Comparison of ENCODE assay signal across 15 cellular contexts in the genomic region with DNA sequence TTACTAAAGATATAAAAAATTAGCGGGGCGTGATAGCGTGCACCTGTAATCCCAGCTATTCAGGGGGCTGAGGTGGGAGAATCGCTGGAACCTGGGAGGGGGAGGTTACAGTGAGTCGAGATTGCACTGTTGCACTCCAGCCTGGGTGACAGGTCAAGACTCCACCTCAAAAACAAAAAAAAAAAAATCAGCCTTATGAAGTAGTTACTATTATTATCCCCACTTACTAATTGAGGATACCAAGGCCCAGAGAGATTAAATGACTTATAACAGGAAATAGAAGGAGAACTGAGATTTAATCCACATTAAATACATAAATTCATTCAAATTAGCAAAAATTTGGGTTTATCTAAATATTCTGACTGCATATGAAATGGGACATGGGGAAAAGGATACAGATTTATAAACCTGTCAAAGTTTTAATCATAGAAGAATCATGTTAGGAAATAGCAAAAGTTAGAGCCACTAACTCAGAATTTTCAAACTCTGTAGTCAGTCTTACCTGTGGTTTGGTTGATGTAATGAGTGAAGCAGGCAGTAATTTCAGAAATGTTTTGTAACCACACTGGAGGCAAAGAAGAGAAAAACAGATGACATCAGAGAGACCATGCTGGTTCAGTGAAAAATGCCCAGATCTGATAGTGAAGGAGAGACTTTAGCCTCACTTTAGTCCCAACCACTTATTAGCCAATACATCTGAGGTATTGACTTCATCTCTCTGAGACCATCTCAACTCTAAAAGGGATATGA. TPM values are rescaled to one million over a fixed set of nuclear protein-coding genes. Genes with fewer than 3 reads are reported as not detected.
A peak's percentile ranks its signal among the peaks of the same experiment; 100 is the strongest.
DNase-seq lines count a peak whose midpoint lies in the region; ATAC-seq, FAIRE-seq and TF ChIP-seq lines count a peak whose summit lies in the region.
"Had no signal": no experiment of that assay in that cellular context is flagged by ENCODE, and none has a peak within 500 bp of the region (broad histone marks: within the 10 kb centered on the region; RNA-seq: fewer than 3 reads in every experiment).

No MANE protein-coding gene starts in this region.

- H3K36me3 Mint-ChIP-seq in natural killer cell treated with Interleukin-12 subunit alpha and Interleukin-12 subunit beta and Interleukin-15 and Interleukin-18, amount 100 ng/mL, for 72 hours = peaks cover 10% of the 10 kb centered on the region
- no peaks in the 10 kb centered on the region for H3K36me3 Mint-ChIP-seq in natural killer cell
- H3K36me3 Mint-ChIP-seq in activated CD4-positive, alpha-beta memory T cell treated with anti-CD3 and anti-CD28 coated beads for 36 hours = peaks cover 4% of the 10 kb centered on the region

- peaks cover 8 to 13% of the 10 kb centered on the region in 2 donors for H3K27me3 Mint-ChIP-seq in natural killer cell treated with Interleukin-12 subunit alpha and Interleukin-12 subunit beta and Interleukin-15 and Interleukin-18, amount 100 ng/mL, for 72 hours
- peaks cover 0 to 6% of the 10 kb centered on the region in 2 donors for H3K27me3 Mint-ChIP-seq in natural killer cell (ENCODE audit: low read depth in 2 of 2)
- H3K27me3 Mint-ChIP-seq in activated CD4-positive, alpha-beta memory T cell treated with anti-CD3 and anti-CD28 coated beads for 36 hours = no peaks in the 10 kb centered on the region

- no peak overlapping the region for H3K4me3 Mint-ChIP-seq in natural killer cell treated with Interleukin-12 subunit alpha and Interleukin-12 subunit beta and Interleukin-15 and Interleukin-18, amount 100 ng/mL, for 72 hours
- no peak overlapping the region for H3K4me3 Mint-ChIP-seq in natural killer cell
- no peak overlapping the region for H3K4me3 Mint-ChIP-seq in activated CD4-positive, alpha-beta memory T cell treated with anti-CD3 and anti-CD28 coated beads for 36 hours

- peak; percentile 32 to 59 for ATAC-seq in natural killer cell treated with Interleukin-12 subunit alpha and Interleukin-12 subunit beta and Interleukin-15 and Interleukin-18, amount 100 ng/mL, for 72 hours
- no peak for ATAC-seq in natural killer cell
- no peak for ATAC-seq in HG03432 (IDR thresholded peaks at IDR 0.05; ENCODE audit: unreplicated experiment)
- ATAC-seq: pancreas had no signal

- peak overlapping the region in 1 of 2 donors; percentile 56 for H3K27ac Mint-ChIP-seq in natural killer cell treated with Interleukin-12 subunit alpha and Interleukin-12 subunit beta and Interleukin-15 and Interleukin-18, amount 100 ng/mL, for 72 hours
- no peak overlapping the region for H3K27ac Mint-ChIP-seq in natural killer cell
- peak overlapping the region; percentile 66 for H3K27ac Mint-ChIP-seq in activated CD4-positive, alpha-beta memory T cell treated with anti-CD3 and anti-CD28 coated beads for 36 hours

- no peak overlapping the region for H3K4me3 ChIP-seq in fibroblast of pulmonary artery (replicated peaks; ENCODE audit: low read depth, low read length)
- H3K4me3 ChIP-seq: BLaER1 treated with 17β-estradiol and CSF1 and Interleukin-3, amounts not matched to agents 10 nM and 100 nM; pancreas had no signal

- no peak for DNase-seq in natural killer cell treated with Interleukin-12 subunit alpha and Interleukin-12 subunit beta and Interleukin-15 and Interleukin-18, amount 100 ng/mL, for 72 hours (ENCODE audit: low spot score)
- DNase-seq in natural killer cell (no peak), fibroblast of pulmonary artery (ENCODE audit: low read depth) (peak; percentile 31), urothelium cell line (ENCODE audit: low spot score) (peak; percentile 35), T-helper 9 cell (no peak), GM10248 (ENCODE audit: extremely low spot score) (no peak)
- no peak for DNase-seq in activated CD4-positive, alpha-beta memory T cell treated with anti-CD3 and anti-CD28 coated beads for 36 hours
- DNase-seq: activated CD8-positive, alpha-beta memory T cell treated with anti-CD3 and anti-CD28 coated beads for 24 hours; hypothalamus; NCI-H2081 treated with DMSO at 0.1 percent for 48 hours; pancreas; stimulated activated naive CD4-positive, alpha-beta T cell treated with Interleukin-2 at 50 U/mL for 16 hours; SW 1271 had no signal

- CTCF ChIA-PET in activated CD4-positive, alpha-beta memory T cell treated with anti-CD3 and anti-CD28 coated beads for 36 hours (lab: Charles Lee) = interaction anchor here (0.6 kb wide), 1 partner anchor 829 kb away, joined by 3 read pairs; no protein-coding TSS in a partner anchor
- CTCF ChIA-PET in GM10248 (lab: Yijun Ruan, JAX) = no interaction called here

- TF ChIP-seq CTCF in natural killer cell (IDR thresholded peaks at IDR 0.05) = no peak
- TF ChIP-seq CTCF in fibroblast of pulmonary artery (IDR thresholded peaks at IDR 0.05; ENCODE audit: low read length, missing control alignments) = no peak
- TF ChIP-seq CTCF in GM10248 (IDR thresholded peaks at IDR 0.05; ENCODE audit: control extremely low read depth, extremely low read depth, low read depth, missing control alignments) = no peak

- POLR2A ChIA-PET in activated CD4-positive, alpha-beta memory T cell treated with anti-CD3 and anti-CD28 coated beads for 36 hours (lab: Charles Lee) = no interaction called here
- POLR2A ChIA-PET in GM10248 (lab: Yijun Ruan, JAX) = no interaction called here

- H3K9me3 Mint-ChIP-seq in natural killer cell treated with Interleukin-12 subunit alpha and Interleukin-12 subunit beta and Interleukin-15 and Interleukin-18, amount 100 ng/mL, for 72 hours = no peaks in the 10 kb centered on the region
- H3K9me3 Mint-ChIP-seq in natural killer cell = no peaks in the 10 kb centered on the region
- H3K9me3 Mint-ChIP-seq in activated CD4-positive, alpha-beta memory T cell treated with anti-CD3 and anti-CD28 coated beads for 36 hours = peaks cover 16% of the 10 kb centered on the region

- peaks cover 5 to 7% of the 10 kb centered on the region in 2 donors for H3K4me1 Mint-ChIP-seq in natural killer cell treated with Interleukin-12 subunit alpha and Interleukin-12 subunit beta and Interleukin-15 and Interleukin-18, amount 100 ng/mL, for 72 hours (ENCODE audit: low read depth in 2 of 2)
- no peaks in the 10 kb centered on the region for H3K4me1 Mint-ChIP-seq in natural killer cell
- H3K4me1 Mint-ChIP-seq in activated CD4-positive, alpha-beta memory T cell treated with anti-CD3 and anti-CD28 coated beads for 36 hours (ENCODE audit: low read depth) = peaks cover 14% of the 10 kb centered on the region

- no peak for FAIRE-seq in urothelium cell line (lab: Jason Lieb, UNC)
- FAIRE-seq: pancreas had no signal

- intact Hi-C loops in natural killer cell (cut with micrococcal nuclease) = no loop called here
- intact Hi-C loops in activated CD4-positive, alpha-beta memory T cell treated with anti-CD3 and anti-CD28 coated beads for 36 hours (cut with micrococcal nuclease) = loop anchor here (5.0 kb wide), 1 partner anchor 61 kb away; no protein-coding TSS in a partner anchor

RNA-seq across cellular contexts. Expression of a gene that starts 25.0 kb away (rescaled TPM):
- total RNA-seq in natural killer cell treated with Interleukin-12 subunit alpha and Interleukin-12 subunit beta and Interleukin-15 and Interleukin-18, amount 100 ng/mL, for 72 hours = 10 to 100 TPM; 48.1 to 60.0 TPM
- 100 to 1,000 TPM; 103 to 132 (median 128) TPM for total RNA-seq in natural killer cell
- total RNA-seq in activated CD4-positive, alpha-beta memory T cell treated with anti-CD3 and anti-CD28 coated beads for 36 hours = 10 to 100 TPM; 45.0 to 47.0 TPM

Comparison
In these comparisons a context has a peak if more than half of its experiments do, and no peak if none do; other contexts are left out.
1. ATAC-seq: peak in natural killer cell treated with Interleukin-12 subunit alpha and Interleukin-12 subunit beta and Interleukin-15 and Interleukin-18, amount 100 ng/mL, for 72 hours (2 of 2); none in natural killer cell (0 of 3) and HG03432 (single experiment).
2. DNase-seq: peak in fibroblast of pulmonary artery (single experiment) and urothelium cell line (single experiment); none in natural killer cell treated with Interleukin-12 subunit alpha and Interleukin-12 subunit beta and Interleukin-15 and Interleukin-18, amount 100 ng/mL, for 72 hours (single experiment), natural killer cell (single experiment), activated CD4-positive, alpha-beta memory T cell treated with anti-CD3 and anti-CD28 coated beads for 36 hours (single experiment), T-helper 9 cell (single experiment) and GM10248 (single experiment).